In genomic region chr11:67507891-67508485, GRCh38 we compare ENCODE assay signal across 8 cellular contexts. TPM values are rescaled to one million over a fixed set of nuclear protein-coding genes. Genes with fewer than 3 reads are reported as not detected.
DNase-seq lines count a peak whose midpoint lies in the region; ATAC-seq and TF ChIP-seq lines count a peak whose summit lies in the region.

Gene CDK2AP2, minus strand, starts transcription at chr11:67508162. Its CDS starts 80 bp downstream, at chr11:67508082.

- intact Hi-C loops in PC-3 (cut with micrococcal nuclease) = loop anchor here (1.0 to 5.0 kb wide), 6 partner anchors 39 to 162 kb away; partner anchors contain the start of genes NDUFV1, RAD9A, RPS6KB2 and TMEM134

- no peak for TF ChIP-seq EP300 in Ishikawa (IDR thresholded peaks at IDR 0.05; ENCODE audit: borderline replicate concordance)

- no peaks in the 10 kb centered on the region for H3K27me3 ChIP-seq in PC-3 (ENCODE audit: low read length)

- H3K27ac ChIP-seq in PC-3 (ENCODE audit: low read length) = peak within 1 kb of the TSS; percentile 85
- peak within 1 kb of the TSS; percentile 98 for H3K27ac ChIP-seq in epithelial cell of prostate

- peaks cover 26% of the 10 kb centered on the region for H3K79me2 ChIP-seq in PC-3 (ENCODE audit: low read length)

- POLR2A ChIA-PET in PC-3 (lab: Charles Lee; ENCODE audit: unreplicated experiment) = no interaction called here

- ATAC-seq in GM21576 (IDR thresholded peaks at IDR 0.05; ENCODE audit: unreplicated experiment) (peak; percentile 66), PC-3 (peak; percentile 72)

- no peaks in the 10 kb centered on the region for H3K36me3 ChIP-seq in PC-3 (ENCODE audit: low read depth, low read length)

- H3K4me2 ChIP-seq in PC-3 (ENCODE audit: low read length) = peak within 1 kb of the TSS; percentile 95

- CTCF ChIA-PET in PC-3 (lab: Charles Lee) = no interaction called here

- no peaks in the 10 kb centered on the region for H3K9me3 ChIP-seq in PC-3 (ENCODE audit: low read length)

- H3K9me2 ChIP-seq in PC-3 (replicated peaks; ENCODE audit: low read length) = no peaks in the 10 kb centered on the region

- H4K20me1 ChIP-seq in PC-3 (ENCODE audit: low read length) = 0 out of 2 replicates have a peak, but pooled peaks cover 4% of the 10 kb centered on the region

- TF ChIP-seq RAD21 in Ishikawa (IDR thresholded peaks at IDR 0.05; ENCODE audit: low read depth) = no peak

- no peaks in the 10 kb centered on the region for H3F3A ChIP-seq in PC-3 (ENCODE audit: low read length, unreplicated experiment)

- H2AFZ ChIP-seq in PC-3 (ENCODE audit: low read length) = peak within 1 kb of the TSS; percentile 90

- peak within 1 kb of the TSS; percentile 76 for H3K4me3 ChIP-seq in PC-3 (ENCODE audit: low read length)

- no TSS peak for BruUV-seq in PC-3 (replicated peaks; lab: Mats Ljungman, UMichigan)

- no peak for TF ChIP-seq CTCF in PC-3 (conservative IDR thresholded peaks at IDR 0.05; ENCODE audit: low read depth, low read length)

- peak within 1 kb of the TSS; percentile 89 for H3K9ac ChIP-seq in PC-3 (ENCODE audit: low read length)

- H3K4me1 ChIP-seq in PC-3 (ENCODE audit: insufficient read depth, low read length) = peaks cover 33% of the 10 kb centered on the region

- DNase-seq in DMS114 treated with DMSO at 0.1 percent for 48 hours (lab: John Stamatoyannopoulos, UW; ENCODE audit: unreplicated experiment) (peak; percentile 99), PC-3 (peak; percentile 100), activated T-cell treated with anti-CD3 and anti-CD28 coated beads for 48 hours (ENCODE audit: low read depth) (peak; percentile 98), epithelial cell of prostate (ENCODE audit: low read depth, low spot score) (peak; percentile 99), mucosa of gallbladder (ENCODE audit: low spot score) (peak; percentile 99)
- DNase-seq in stimulated activated CD8-positive, alpha-beta memory T cell treated with anti-CD3 and anti-CD28 coated beads, Interleukin-4, amount 100 ng/mL, for 4 hours (ENCODE audit: low read depth in 2 of 2, low spot score in 1 of 2) = peak; percentile 87 to 96

TF ChIP-seq in Ishikawa, 13 proteins besides CTCF, POLR2A, EP300 and RAD21:
- TF ChIP-seq YY1 (IDR thresholded peaks at IDR 0.05; ENCODE audit: low read depth) = no peak
- TF ChIP-seq TCF12 (IDR thresholded peaks at IDR 0.05; ENCODE audit: low read depth) = peak; percentile 21; the same call in 1 of the 2 replicates
- peak; percentile 73 for TF ChIP-seq MAX (IDR thresholded peaks at IDR 0.05)
- no peak for TF ChIP-seq REST (IDR thresholded peaks at IDR 0.05; ENCODE audit: low read depth)
- no peak for TF ChIP-seq EGR1 (IDR thresholded peaks at IDR 0.05)
- peak; percentile 78 for TF ChIP-seq FOXM1 (IDR thresholded peaks at IDR 0.05; ENCODE audit: borderline replicate concordance, low read depth)
- 0 out of 2 replicates have a peak, but pooled peaks have one; percentile 0 for TF ChIP-seq USF1 (IDR thresholded peaks at IDR 0.05)
- TF ChIP-seq NFIC (IDR thresholded peaks at IDR 0.05) = no peak
- TF ChIP-seq TEAD4 (IDR thresholded peaks at IDR 0.05) = 0 out of 2 replicates have a peak, but pooled peaks have one; percentile 6
- TF ChIP-seq CEBPB (IDR thresholded peaks at IDR 0.05) = no peak
- TF ChIP-seq CREB1 (IDR thresholded peaks at IDR 0.05; ENCODE audit: low read depth) = no peak
- TF ChIP-seq TAF1 (IDR thresholded peaks at IDR 0.05; ENCODE audit: low read depth) = 0 out of 2 replicates have a peak, but pooled peaks have one; percentile 30

RNA-seq across cellular contexts. Expression of gene CDK2AP2, which starts in this region (rescaled TPM):
- total RNA-seq in PC-3 (2014; rRNA removed) (74.9 and 87.4 TPM in 2 replicates), mucosa of gallbladder (95.5 TPM)

Comparison
In these comparisons a context has a peak if more than half of its experiments do, and no peak if none do; other contexts are left out.
1. Peak in every context shown above with its lines: DNase-seq, ATAC-seq, H3K4me3 ChIP-seq and H3K27ac ChIP-seq.